ENCODE assay signal across 1 cellular context in the genomic region with DNA sequence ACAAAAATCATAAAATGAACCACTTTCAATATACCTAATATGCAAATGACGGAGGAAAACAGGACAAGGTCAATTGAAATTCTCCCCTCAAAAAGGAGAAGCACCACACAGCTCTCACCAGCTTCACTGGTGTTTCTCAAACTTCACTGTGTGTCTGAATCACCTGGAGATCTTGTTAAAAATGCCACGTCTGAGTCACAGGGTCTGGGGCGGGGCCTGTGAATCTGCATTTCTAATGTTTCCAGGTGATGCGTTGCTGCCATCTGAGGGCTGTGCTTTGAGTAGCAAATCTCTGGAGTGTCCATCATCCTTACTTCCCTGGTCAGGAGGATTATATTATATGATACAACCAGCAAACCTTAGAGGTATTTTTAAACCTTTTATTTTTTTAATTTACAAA.
A peak's percentile ranks its signal among the peaks of the same experiment; 100 is the strongest.
TF ChIP-seq lines count a peak whose summit lies in the region.

No MANE protein-coding gene starts in this region.

TF ChIP-seq in K562, 482 proteins besides CTCF, POLR2A, EP300 and RAD21 (continues in another document):
- TF ChIP-seq FOXK2 (conservative IDR thresholded peaks at IDR 0.05 in 1 of 2, IDR thresholded peaks at IDR 0.05 in 1 of 2; ENCODE audit: low read depth in 2 of 2) (no peak), ZNF778 (CRISPR knock-in tag; IDR thresholded peaks at IDR 0.05) (no peak), DPF2 (IDR thresholded peaks at IDR 0.05) (peak; percentile 20; the same call in 1 of the 2 replicates), FOXK1 (CRISPR knock-in tag; IDR thresholded peaks at IDR 0.05; ENCODE audit: borderline replicate concordance) (no peak), SMC3 (conservative IDR thresholded peaks at IDR 0.05; ENCODE audit: insufficient read depth, low read depth, low read length) (peak; percentile 29; the same call in 1 of the 2 replicates), POLR3A (IDR thresholded peaks at IDR 0.05; ENCODE audit: borderline replicate concordance, extremely low read depth, insufficient read depth, insufficient read length) (no peak), CREM (IDR thresholded peaks at IDR 0.05; ENCODE audit: low read depth) (no peak), C11orf30 (IDR thresholded peaks at IDR 0.05; ENCODE audit: low read depth) (no peak), JUND (IDR thresholded peaks at IDR 0.05; ENCODE audit: borderline replicate concordance, low read depth, low read length) (peak; percentile 82), JUND (tag; IDR thresholded peaks at IDR 0.05; ENCODE audit: borderline replicate concordance, low read depth, low read length) (peak; percentile 82; the same call in 2 of the 3 replicates), ARID2 (IDR thresholded peaks at IDR 0.05) (0 out of 2 replicates have a peak, but pooled peaks have one; percentile 20), NFATC3 (IDR thresholded peaks at IDR 0.05) (no peak), ZNF76 (CRISPR knock-in tag; IDR thresholded peaks at IDR 0.05; ENCODE audit: borderline replicate concordance) (no peak), MYBL2 (IDR thresholded peaks at IDR 0.05; ENCODE audit: low read depth) (no peak), MYBL2 (CRISPR knock-in tag; IDR thresholded peaks at IDR 0.05; ENCODE audit: borderline replicate concordance) (no peak), ARID1B (IDR thresholded peaks at IDR 0.05) (no peak), CBFA2T2 (conservative IDR thresholded peaks at IDR 0.05) (no peak), ETV5 (CRISPR knock-in tag; IDR thresholded peaks at IDR 0.05; ENCODE audit: low read depth) (0 out of 2 replicates have a peak, but pooled peaks have one; percentile 34), ZNF121 (CRISPR knock-in tag; conservative IDR thresholded peaks at IDR 0.05) (no peak), ZBED1 (IDR thresholded peaks at IDR 0.05) (no peak), FOSL1 (tag; conservative IDR thresholded peaks at IDR 0.05) (peak; percentile 68), RCOR1 (IDR thresholded peaks at IDR 0.05; ENCODE audit: borderline replicate concordance in 1 of 2, low read depth in 2 of 2, low read length in 2 of 2) (peak in 1 of 2 experiments; percentile 43; a peak in 1 of 4 replicates), ZEB2 (IDR thresholded peaks at IDR 0.05) (0 out of 2 replicates have a peak, but pooled peaks have one; percentile 16)
- TF ChIP-seq, protein P1, sequence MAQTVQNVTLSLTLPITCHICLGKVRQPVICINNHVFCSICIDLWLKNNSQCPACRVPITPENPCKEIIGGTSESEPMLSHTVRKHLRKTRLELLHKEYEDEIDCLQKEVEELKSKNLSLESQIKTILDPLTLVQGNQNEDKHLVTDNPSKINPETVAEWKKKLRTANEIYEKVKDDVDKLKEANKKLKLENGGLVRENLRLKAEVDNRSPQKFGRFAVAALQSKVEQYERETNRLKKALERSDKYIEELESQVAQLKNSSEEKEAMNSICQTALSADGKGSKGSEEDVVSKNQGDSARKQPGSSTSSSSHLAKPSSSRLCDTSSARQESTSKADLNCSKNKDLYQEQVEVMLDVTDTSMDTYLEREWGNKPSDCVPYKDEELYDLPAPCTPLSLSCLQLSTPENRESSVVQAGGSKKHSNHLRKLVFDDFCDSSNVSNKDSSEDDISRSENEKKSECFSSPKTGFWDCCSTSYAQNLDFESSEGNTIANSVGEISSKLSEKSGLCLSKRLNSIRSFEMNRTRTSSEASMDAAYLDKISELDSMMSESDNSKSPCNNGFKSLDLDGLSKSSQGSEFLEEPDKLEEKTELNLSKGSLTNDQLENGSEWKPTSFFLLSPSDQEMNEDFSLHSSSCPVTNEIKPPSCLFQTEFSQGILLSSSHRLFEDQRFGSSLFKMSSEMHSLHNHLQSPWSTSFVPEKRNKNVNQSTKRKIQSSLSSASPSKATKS (CRISPR knock-in tag; IDR thresholded peaks at IDR 0.05) = no peak
- TF ChIP-seq, protein P2, sequence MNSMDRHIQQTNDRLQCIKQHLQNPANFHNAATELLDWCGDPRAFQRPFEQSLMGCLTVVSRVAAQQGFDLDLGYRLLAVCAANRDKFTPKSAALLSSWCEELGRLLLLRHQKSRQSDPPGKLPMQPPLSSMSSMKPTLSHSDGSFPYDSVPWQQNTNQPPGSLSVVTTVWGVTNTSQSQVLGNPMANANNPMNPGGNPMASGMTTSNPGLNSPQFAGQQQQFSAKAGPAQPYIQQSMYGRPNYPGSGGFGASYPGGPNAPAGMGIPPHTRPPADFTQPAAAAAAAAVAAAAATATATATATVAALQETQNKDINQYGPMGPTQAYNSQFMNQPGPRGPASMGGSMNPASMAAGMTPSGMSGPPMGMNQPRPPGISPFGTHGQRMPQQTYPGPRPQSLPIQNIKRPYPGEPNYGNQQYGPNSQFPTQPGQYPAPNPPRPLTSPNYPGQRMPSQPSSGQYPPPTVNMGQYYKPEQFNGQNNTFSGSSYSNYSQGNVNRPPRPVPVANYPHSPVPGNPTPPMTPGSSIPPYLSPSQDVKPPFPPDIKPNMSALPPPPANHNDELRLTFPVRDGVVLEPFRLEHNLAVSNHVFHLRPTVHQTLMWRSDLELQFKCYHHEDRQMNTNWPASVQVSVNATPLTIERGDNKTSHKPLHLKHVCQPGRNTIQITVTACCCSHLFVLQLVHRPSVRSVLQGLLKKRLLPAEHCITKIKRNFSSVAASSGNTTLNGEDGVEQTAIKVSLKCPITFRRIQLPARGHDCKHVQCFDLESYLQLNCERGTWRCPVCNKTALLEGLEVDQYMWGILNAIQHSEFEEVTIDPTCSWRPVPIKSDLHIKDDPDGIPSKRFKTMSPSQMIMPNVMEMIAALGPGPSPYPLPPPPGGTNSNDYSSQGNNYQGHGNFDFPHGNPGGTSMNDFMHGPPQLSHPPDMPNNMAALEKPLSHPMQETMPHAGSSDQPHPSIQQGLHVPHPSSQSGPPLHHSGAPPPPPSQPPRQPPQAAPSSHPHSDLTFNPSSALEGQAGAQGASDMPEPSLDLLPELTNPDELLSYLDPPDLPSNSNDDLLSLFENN (IDR thresholded peaks at IDR 0.05; ENCODE audit: low read depth in 2 of 2, low read length in 2 of 2) = no peak
- TF ChIP-seq, protein P3, sequence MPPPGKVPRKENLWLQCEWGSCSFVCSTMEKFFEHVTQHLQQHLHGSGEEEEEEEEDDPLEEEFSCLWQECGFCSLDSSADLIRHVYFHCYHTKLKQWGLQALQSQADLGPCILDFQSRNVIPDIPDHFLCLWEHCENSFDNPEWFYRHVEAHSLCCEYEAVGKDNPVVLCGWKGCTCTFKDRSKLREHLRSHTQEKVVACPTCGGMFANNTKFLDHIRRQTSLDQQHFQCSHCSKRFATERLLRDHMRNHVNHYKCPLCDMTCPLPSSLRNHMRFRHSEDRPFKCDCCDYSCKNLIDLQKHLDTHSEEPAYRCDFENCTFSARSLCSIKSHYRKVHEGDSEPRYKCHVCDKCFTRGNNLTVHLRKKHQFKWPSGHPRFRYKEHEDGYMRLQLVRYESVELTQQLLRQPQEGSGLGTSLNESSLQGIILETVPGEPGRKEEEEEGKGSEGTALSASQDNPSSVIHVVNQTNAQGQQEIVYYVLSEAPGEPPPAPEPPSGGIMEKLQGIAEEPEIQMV (tag; conservative IDR thresholded peaks at IDR 0.05; ENCODE audit: low read depth) = no peak
- TF ChIP-seq, protein P4, sequence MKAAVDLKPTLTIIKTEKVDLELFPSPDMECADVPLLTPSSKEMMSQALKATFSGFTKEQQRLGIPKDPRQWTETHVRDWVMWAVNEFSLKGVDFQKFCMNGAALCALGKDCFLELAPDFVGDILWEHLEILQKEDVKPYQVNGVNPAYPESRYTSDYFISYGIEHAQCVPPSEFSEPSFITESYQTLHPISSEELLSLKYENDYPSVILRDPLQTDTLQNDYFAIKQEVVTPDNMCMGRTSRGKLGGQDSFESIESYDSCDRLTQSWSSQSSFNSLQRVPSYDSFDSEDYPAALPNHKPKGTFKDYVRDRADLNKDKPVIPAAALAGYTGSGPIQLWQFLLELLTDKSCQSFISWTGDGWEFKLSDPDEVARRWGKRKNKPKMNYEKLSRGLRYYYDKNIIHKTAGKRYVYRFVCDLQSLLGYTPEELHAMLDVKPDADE (conservative IDR thresholded peaks at IDR 0.05; ENCODE audit: control insufficient read depth, low read depth, low read length) = no peak
- TF ChIP-seq, protein P5, sequence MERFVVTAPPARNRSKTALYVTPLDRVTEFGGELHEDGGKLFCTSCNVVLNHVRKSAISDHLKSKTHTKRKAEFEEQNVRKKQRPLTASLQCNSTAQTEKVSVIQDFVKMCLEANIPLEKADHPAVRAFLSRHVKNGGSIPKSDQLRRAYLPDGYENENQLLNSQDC (CRISPR knock-in tag; IDR thresholded peaks at IDR 0.05) = no peak
- TF ChIP-seq, protein P6, sequence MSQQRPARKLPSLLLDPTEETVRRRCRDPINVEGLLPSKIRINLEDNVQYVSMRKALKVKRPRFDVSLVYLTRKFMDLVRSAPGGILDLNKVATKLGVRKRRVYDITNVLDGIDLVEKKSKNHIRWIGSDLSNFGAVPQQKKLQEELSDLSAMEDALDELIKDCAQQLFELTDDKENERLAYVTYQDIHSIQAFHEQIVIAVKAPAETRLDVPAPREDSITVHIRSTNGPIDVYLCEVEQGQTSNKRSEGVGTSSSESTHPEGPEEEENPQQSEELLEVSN (IDR thresholded peaks at IDR 0.05; ENCODE audit: borderline replicate concordance in 1 of 2, extremely low read depth in 1 of 2, insufficient read depth in 1 of 2, insufficient read length in 1 of 2, low read depth in 1 of 2, low read length in 1 of 2, poor library complexity in 1 of 2, severe bottlenecking in 1 of 2) = no peak
- TF ChIP-seq, protein P7, sequence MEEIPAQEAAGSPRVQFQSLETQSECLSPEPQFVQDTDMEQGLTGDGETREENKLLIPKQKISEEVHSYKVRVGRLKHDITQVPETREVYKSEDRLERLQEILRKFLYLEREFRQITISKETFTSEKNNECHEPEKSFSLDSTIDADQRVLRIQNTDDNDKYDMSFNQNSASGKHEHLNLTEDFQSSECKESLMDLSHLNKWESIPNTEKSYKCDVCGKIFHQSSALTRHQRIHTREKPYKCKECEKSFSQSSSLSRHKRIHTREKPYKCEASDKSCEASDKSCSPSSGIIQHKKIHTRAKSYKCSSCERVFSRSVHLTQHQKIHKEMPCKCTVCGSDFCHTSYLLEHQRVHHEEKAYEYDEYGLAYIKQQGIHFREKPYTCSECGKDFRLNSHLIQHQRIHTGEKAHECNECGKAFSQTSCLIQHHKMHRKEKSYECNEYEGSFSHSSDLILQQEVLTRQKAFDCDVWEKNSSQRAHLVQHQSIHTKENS (CRISPR knock-in tag; IDR thresholded peaks at IDR 0.05) = no peak
- TF ChIP-seq, protein P8, sequence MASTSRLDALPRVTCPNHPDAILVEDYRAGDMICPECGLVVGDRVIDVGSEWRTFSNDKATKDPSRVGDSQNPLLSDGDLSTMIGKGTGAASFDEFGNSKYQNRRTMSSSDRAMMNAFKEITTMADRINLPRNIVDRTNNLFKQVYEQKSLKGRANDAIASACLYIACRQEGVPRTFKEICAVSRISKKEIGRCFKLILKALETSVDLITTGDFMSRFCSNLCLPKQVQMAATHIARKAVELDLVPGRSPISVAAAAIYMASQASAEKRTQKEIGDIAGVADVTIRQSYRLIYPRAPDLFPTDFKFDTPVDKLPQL (IDR thresholded peaks at IDR 0.05; ENCODE audit: extremely low read depth, insufficient read length) = no peak
- TF ChIP-seq, protein P9, sequence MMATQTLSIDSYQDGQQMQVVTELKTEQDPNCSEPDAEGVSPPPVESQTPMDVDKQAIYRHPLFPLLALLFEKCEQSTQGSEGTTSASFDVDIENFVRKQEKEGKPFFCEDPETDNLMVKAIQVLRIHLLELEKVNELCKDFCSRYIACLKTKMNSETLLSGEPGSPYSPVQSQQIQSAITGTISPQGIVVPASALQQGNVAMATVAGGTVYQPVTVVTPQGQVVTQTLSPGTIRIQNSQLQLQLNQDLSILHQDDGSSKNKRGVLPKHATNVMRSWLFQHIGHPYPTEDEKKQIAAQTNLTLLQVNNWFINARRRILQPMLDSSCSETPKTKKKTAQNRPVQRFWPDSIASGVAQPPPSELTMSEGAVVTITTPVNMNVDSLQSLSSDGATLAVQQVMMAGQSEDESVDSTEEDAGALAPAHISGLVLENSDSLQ (IDR thresholded peaks at IDR 0.05) = peak; percentile 82
- TF ChIP-seq, protein P10, sequence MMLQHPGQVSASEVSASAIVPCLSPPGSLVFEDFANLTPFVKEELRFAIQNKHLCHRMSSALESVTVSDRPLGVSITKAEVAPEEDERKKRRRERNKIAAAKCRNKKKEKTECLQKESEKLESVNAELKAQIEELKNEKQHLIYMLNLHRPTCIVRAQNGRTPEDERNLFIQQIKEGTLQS (IDR thresholded peaks at IDR 0.05) = peak; percentile 52
- TF ChIP-seq, protein P10 (CRISPR knock-in tag; conservative IDR thresholded peaks at IDR 0.05) = no peak
- TF ChIP-seq, protein P11, sequence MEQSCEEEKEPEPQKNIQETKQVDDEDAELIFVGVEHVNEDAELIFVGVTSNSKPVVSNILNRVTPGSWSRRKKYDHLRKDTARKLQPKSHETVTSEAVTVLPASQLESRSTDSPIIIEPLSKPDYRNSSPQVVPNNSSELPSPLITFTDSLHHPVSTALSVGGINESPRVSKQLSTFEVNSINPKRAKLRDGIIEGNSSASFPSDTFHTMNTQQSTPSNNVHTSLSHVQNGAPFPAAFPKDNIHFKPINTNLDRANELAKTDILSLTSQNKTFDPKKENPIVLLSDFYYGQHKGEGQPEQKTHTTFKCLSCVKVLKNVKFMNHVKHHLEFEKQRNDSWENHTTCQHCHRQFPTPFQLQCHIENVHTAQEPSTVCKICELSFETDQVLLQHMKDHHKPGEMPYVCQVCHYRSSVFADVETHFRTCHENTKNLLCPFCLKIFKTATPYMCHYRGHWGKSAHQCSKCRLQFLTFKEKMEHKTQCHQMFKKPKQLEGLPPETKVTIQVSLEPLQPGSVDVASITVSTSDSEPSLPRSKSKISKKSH (CRISPR knock-in tag; IDR thresholded peaks at IDR 0.05) = no peak
- TF ChIP-seq, protein P12, sequence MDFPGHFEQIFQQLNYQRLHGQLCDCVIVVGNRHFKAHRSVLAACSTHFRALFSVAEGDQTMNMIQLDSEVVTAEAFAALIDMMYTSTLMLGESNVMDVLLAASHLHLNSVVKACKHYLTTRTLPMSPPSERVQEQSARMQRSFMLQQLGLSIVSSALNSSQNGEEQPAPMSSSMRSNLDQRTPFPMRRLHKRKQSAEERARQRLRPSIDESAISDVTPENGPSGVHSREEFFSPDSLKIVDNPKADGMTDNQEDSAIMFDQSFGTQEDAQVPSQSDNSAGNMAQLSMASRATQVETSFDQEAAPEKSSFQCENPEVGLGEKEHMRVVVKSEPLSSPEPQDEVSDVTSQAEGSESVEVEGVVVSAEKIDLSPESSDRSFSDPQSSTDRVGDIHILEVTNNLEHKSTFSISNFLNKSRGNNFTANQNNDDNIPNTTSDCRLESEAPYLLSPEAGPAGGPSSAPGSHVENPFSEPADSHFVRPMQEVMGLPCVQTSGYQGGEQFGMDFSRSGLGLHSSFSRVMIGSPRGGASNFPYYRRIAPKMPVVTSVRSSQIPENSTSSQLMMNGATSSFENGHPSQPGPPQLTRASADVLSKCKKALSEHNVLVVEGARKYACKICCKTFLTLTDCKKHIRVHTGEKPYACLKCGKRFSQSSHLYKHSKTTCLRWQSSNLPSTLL (IDR thresholded peaks at IDR 0.05) = no peak
